Comparison of ENCODE assay signal across 1 cellular context in the genomic region with DNA sequence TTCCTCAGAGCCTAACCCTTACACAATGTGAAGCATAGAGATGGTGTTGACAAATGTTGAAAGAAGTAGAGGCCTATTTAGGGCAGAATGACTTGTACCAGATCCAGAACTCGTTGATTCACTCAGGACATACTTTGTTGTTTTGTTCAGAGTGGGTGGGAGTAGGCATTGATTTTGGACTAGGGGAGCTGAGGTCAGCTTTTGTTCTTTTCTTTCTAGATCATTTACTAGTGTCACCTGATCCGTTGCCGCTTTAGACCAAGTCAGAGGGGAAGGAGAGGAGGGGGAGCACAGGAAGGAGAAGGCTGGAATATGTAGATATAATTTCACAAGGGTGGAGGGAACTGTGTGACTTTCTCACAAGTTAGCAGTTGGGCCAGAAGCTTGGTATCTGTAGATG.
TF ChIP-seq lines count a peak whose summit lies in the region.

No MANE protein-coding gene starts in this region.

TF ChIP-seq in WTC11, 78 proteins besides CTCF, POLR2A, EP300 and RAD21 (continued from another document):
- TF ChIP-seq, protein P1, sequence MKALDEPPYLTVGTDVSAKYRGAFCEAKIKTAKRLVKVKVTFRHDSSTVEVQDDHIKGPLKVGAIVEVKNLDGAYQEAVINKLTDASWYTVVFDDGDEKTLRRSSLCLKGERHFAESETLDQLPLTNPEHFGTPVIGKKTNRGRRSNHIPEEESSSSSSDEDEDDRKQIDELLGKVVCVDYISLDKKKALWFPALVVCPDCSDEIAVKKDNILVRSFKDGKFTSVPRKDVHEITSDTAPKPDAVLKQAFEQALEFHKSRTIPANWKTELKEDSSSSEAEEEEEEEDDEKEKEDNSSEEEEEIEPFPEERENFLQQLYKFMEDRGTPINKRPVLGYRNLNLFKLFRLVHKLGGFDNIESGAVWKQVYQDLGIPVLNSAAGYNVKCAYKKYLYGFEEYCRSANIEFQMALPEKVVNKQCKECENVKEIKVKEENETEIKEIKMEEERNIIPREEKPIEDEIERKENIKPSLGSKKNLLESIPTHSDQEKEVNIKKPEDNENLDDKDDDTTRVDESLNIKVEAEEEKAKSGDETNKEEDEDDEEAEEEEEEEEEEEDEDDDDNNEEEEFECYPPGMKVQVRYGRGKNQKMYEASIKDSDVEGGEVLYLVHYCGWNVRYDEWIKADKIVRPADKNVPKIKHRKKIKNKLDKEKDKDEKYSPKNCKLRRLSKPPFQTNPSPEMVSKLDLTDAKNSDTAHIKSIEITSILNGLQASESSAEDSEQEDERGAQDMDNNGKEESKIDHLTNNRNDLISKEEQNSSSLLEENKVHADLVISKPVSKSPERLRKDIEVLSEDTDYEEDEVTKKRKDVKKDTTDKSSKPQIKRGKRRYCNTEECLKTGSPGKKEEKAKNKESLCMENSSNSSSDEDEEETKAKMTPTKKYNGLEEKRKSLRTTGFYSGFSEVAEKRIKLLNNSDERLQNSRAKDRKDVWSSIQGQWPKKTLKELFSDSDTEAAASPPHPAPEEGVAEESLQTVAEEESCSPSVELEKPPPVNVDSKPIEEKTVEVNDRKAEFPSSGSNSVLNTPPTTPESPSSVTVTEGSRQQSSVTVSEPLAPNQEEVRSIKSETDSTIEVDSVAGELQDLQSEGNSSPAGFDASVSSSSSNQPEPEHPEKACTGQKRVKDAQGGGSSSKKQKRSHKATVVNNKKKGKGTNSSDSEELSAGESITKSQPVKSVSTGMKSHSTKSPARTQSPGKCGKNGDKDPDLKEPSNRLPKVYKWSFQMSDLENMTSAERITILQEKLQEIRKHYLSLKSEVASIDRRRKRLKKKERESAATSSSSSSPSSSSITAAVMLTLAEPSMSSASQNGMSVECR (CRISPR knock-in tag; IDR thresholded peaks at IDR 0.05; ENCODE audit: borderline replicate concordance) = no peak
- TF ChIP-seq NFYB (CRISPR knock-in tag; conservative IDR thresholded peaks at IDR 0.05; ENCODE audit: low read depth) = no peak
- no peak for TF ChIP-seq PRRX2 (CRISPR knock-in tag; IDR thresholded peaks at IDR 0.05)
